ENCODE assay signal across 28 cellular contexts in the genomic region with DNA sequence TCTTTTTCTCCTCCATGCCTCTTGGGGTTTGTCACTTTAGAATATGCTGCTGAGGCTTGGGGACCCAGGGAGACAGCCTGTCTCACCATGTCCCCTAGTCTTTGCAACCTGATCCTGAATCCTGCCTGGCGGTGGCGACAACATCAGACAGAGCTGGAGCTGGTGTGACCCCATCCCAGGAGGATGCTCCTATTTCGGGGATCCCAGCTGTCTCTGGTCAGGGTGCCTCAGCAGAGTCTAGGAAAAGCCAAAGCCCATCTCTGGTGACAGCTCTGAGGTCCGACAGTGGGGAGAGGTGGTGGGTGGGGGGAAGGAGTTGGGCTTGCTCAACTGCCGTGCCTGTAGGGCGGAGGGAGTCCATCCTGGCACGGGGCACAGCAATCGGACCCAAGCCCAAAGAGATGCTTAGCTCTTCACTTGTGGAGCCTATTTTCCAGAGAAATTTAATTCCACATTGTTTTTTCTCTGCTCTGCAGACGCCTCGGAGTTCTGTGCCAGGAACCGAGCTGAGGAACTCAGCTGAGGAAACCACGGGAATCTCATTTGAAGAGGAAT. TPM values are rescaled to one million over a fixed set of nuclear protein-coding genes. Genes with fewer than 3 reads are reported as not detected.
A peak's percentile ranks its signal among the peaks of the same experiment; 100 is the strongest.
DNase-seq lines count a peak whose midpoint lies in the region; TF ChIP-seq lines count a peak whose summit lies in the region.
"Had no signal": no experiment of that assay in that cellular context is flagged by ENCODE, and none has a peak within 500 bp of the region (broad histone marks: within the 10 kb centered on the region; RNA-seq: fewer than 3 reads in every experiment).

No MANE protein-coding gene starts in this region.

- H3K9me3 ChIP-seq in breast epithelium: no peaks in the 10 kb centered on the region
- no peaks in the 10 kb centered on the region for H3K9me3 ChIP-seq in vagina
- H3K9me3 ChIP-seq in left ventricle myocardium inferior (replicated peaks): no peaks in the 10 kb centered on the region
- H3K9me3 ChIP-seq: BE2C, SJCRH30, stomach had no signal

- peaks cover 8% of the 10 kb centered on the region for H3K36me3 Mint-ChIP-seq in activated CD4-positive, alpha-beta T cell treated with anti-CD3 and anti-CD28 coated beads, Interleukin-2, amount 10 ng/mL, durations not matched to agents 7 days and 5 days (ENCODE audit: low read depth)
- H3K36me3 Mint-ChIP-seq in nephron (ENCODE audit: low read depth): no peaks in the 10 kb centered on the region
- peaks cover 2% of the 10 kb centered on the region for H3K36me3 Mint-ChIP-seq in activated T-helper 1 cell treated with anti-CD3 and anti-CD28 coated beads, Interleukin-12 subunit alpha, Interleukin-12 subunit beta, Interleukin-2, Interleukin-4 antibody, amounts not matched to agents 30 ng/mL and 10 ng/mL and 1 ng/mL, durations not matched to agents 14 hours and 24 hours and 36 hours (ENCODE audit: low read depth)
- H3K36me3 Mint-ChIP-seq: natural killer cell, type B pancreatic cell had no signal

- H3K4me3 ChIP-seq in breast epithelium (peak overlapping the region in 1 of 3 donors; percentile 31), vagina (no peak overlapping the region), left ventricle myocardium inferior (no peak overlapping the region)
- H3K4me3 ChIP-seq: SJCRH30, smooth muscle cell, stomach had no signal

- DNase-seq in activated CD4-positive, alpha-beta T cell treated with anti-CD3 and anti-CD28 coated beads, Interleukin-2, amount 10 ng/mL, durations not matched to agents 7 days and 5 days: no peak
- DNase-seq in activated CD4-positive, alpha-beta T cell treated with anti-CD3 and anti-CD28 coated beads for 4 hours: no peak
- no peak for DNase-seq in breast epithelium (ENCODE audit: low spot score in 2 of 2)
- DNase-seq in vagina (ENCODE audit: extremely low spot score in 2 of 2): no peak
- no peak for DNase-seq in left ventricle myocardium inferior
- DNase-seq in activated T-helper 1 cell treated with anti-CD3 and anti-CD28 coated beads, Interleukin-12 subunit alpha, Interleukin-12 subunit beta, Interleukin-2, Interleukin-4 antibody, amounts not matched to agents 30 ng/mL and 10 ng/mL and 1 ng/mL, durations not matched to agents 14 hours and 24 hours and 36 hours (ENCODE audit: low spot score): no peak
- no peak for DNase-seq in nucleus accumbens (lab: John Stamatoyannopoulos, UW)
- DNase-seq: 8988T; activated CD4-positive, alpha-beta T cell treated with anti-CD3 and anti-CD28 coated beads, Interleukin-2, amount 50 U/mL, for 4 hours; activated naive CD4-positive, alpha-beta T cell; amniotic stem cell; BE2C; caudate nucleus; foreskin melanocyte; HFFc6; kidney; natural killer cell; NCI-H82; stimulated activated CD4-positive, alpha-beta T cell treated with anti-CD3 and anti-CD28 coated beads, Interleukin-4, amount 100 ng/mL, for 24 hours; stomach; WERI-Rb-1 had no signal

- peaks cover 49% of the 10 kb centered on the region for H3K4me1 Mint-ChIP-seq in activated CD4-positive, alpha-beta T cell treated with anti-CD3 and anti-CD28 coated beads, Interleukin-2, amount 10 ng/mL, durations not matched to agents 7 days and 5 days
- H3K4me1 Mint-ChIP-seq in nephron: peaks cover 33% of the 10 kb centered on the region
- peaks cover 33% of the 10 kb centered on the region for H3K4me1 Mint-ChIP-seq in activated T-helper 1 cell treated with anti-CD3 and anti-CD28 coated beads, Interleukin-12 subunit alpha, Interleukin-12 subunit beta, Interleukin-2, Interleukin-4 antibody, amounts not matched to agents 30 ng/mL and 10 ng/mL and 1 ng/mL, durations not matched to agents 14 hours and 24 hours and 36 hours (ENCODE audit: low read depth)

- no peaks in the 10 kb centered on the region for H3K27me3 Mint-ChIP-seq in activated CD4-positive, alpha-beta T cell treated with anti-CD3 and anti-CD28 coated beads, Interleukin-2, amount 10 ng/mL, durations not matched to agents 7 days and 5 days
- H3K27me3 Mint-ChIP-seq in nephron (ENCODE audit: low read depth): peaks cover 9% of the 10 kb centered on the region
- H3K27me3 Mint-ChIP-seq in activated T-helper 1 cell treated with anti-CD3 and anti-CD28 coated beads, Interleukin-12 subunit alpha, Interleukin-12 subunit beta, Interleukin-2, Interleukin-4 antibody, amounts not matched to agents 30 ng/mL and 10 ng/mL and 1 ng/mL, durations not matched to agents 14 hours and 24 hours and 36 hours (ENCODE audit: insufficient read depth): no peaks in the 10 kb centered on the region

- POLR2A ChIA-PET in activated CD4-positive, alpha-beta T cell treated with anti-CD3 and anti-CD28 coated beads, Interleukin-2, amount 10 ng/mL, durations not matched to agents 7 days and 5 days (lab: Charles Lee): no interaction called here

- CTCF ChIA-PET in activated CD4-positive, alpha-beta T cell treated with anti-CD3 and anti-CD28 coated beads, Interleukin-2, amount 10 ng/mL, durations not matched to agents 7 days and 5 days (lab: Charles Lee): interaction anchor here (0.7 to 1.9 kb wide), 6 partner anchors 10 to 68 kb away, joined by 3 to 7 read pairs (median 3); a partner anchor contains a TSS

- peak overlapping the region; percentile 11 for H3K27ac Mint-ChIP-seq in activated CD4-positive, alpha-beta T cell treated with anti-CD3 and anti-CD28 coated beads, Interleukin-2, amount 10 ng/mL, durations not matched to agents 7 days and 5 days
- H3K27ac Mint-ChIP-seq in nephron: peak overlapping the region; percentile 19 to 44 (median 24)
- H3K27ac Mint-ChIP-seq in activated T-helper 1 cell treated with anti-CD3 and anti-CD28 coated beads, Interleukin-12 subunit alpha, Interleukin-12 subunit beta, Interleukin-2, Interleukin-4 antibody, amounts not matched to agents 30 ng/mL and 10 ng/mL and 1 ng/mL, durations not matched to agents 14 hours and 24 hours and 36 hours: no peak overlapping the region
- H3K27ac Mint-ChIP-seq: HFFc6, IgD-negative memory B cell, natural killer cell, type B pancreatic cell had no signal

- no peaks in the 10 kb centered on the region for H3K9me3 Mint-ChIP-seq in activated CD4-positive, alpha-beta T cell treated with anti-CD3 and anti-CD28 coated beads, Interleukin-2, amount 10 ng/mL, durations not matched to agents 7 days and 5 days
- H3K9me3 Mint-ChIP-seq in nephron: no peaks in the 10 kb centered on the region
- H3K9me3 Mint-ChIP-seq in activated T-helper 1 cell treated with anti-CD3 and anti-CD28 coated beads, Interleukin-12 subunit alpha, Interleukin-12 subunit beta, Interleukin-2, Interleukin-4 antibody, amounts not matched to agents 30 ng/mL and 10 ng/mL and 1 ng/mL, durations not matched to agents 14 hours and 24 hours and 36 hours: no peaks in the 10 kb centered on the region
- H3K9me3 Mint-ChIP-seq: HFFc6, IgD-negative memory B cell, natural killer cell, type B pancreatic cell had no signal

- TF ChIP-seq POLR2A in breast epithelium (IDR thresholded peaks at IDR 0.05) (no peak), vagina (IDR thresholded peaks at IDR 0.05) (no peak)

- H3K27ac ChIP-seq in breast epithelium (peak overlapping the region; percentile 72 to 83), vagina (peak overlapping the region; percentile 82), left ventricle myocardium inferior (replicated peaks) (no peak overlapping the region)
- H3K27ac ChIP-seq: SJCRH30, stomach, WERI-Rb-1 had no signal

- intact Hi-C loops in breast epithelium (cut with DNase I; ENCODE audit: low total_unique reads) (no loop called here), vagina (cut with DNase I) (no loop called here), left ventricle myocardium inferior (cut with micrococcal nuclease) (no loop called here)
- intact Hi-C loops in activated T-helper 1 cell treated with anti-CD3 and anti-CD28 coated beads, Interleukin-12 subunit alpha, Interleukin-12 subunit beta, Interleukin-2, Interleukin-4 antibody, amounts not matched to agents 30 ng/mL and 10 ng/mL and 1 ng/mL, durations not matched to agents 14 hours and 24 hours and 36 hours (cut with micrococcal nuclease): no loop called here

- H3K4me3 Mint-ChIP-seq in activated CD4-positive, alpha-beta T cell treated with anti-CD3 and anti-CD28 coated beads, Interleukin-2, amount 10 ng/mL, durations not matched to agents 7 days and 5 days: no peak overlapping the region
- H3K4me3 Mint-ChIP-seq in nephron: peak overlapping the region in 1 of 3 experiments; percentile 23
- no peak overlapping the region for H3K4me3 Mint-ChIP-seq in activated T-helper 1 cell treated with anti-CD3 and anti-CD28 coated beads, Interleukin-12 subunit alpha, Interleukin-12 subunit beta, Interleukin-2, Interleukin-4 antibody, amounts not matched to agents 30 ng/mL and 10 ng/mL and 1 ng/mL, durations not matched to agents 14 hours and 24 hours and 36 hours
- H3K4me3 Mint-ChIP-seq: HFFc6, IgD-negative memory B cell, natural killer cell, type B pancreatic cell had no signal

- TF ChIP-seq CTCF in breast epithelium (IDR thresholded peaks at IDR 0.05) (no peak), nephron (IDR thresholded peaks at IDR 0.05; ENCODE audit: unreplicated experiment in 3 of 3) (no peak), vagina (IDR thresholded peaks at IDR 0.05) (no peak), left ventricle myocardium inferior (IDR thresholded peaks at IDR 0.05; ENCODE audit: borderline replicate concordance) (no peak)

- H3K4me1 ChIP-seq in breast epithelium (peaks cover 5 to 11% of the 10 kb centered on the region in 2 donors), vagina (peaks cover 41% of the 10 kb centered on the region), left ventricle myocardium inferior (peaks cover 14% of the 10 kb centered on the region)
- H3K4me1 ChIP-seq: BE2C had no signal

- no peaks in the 10 kb centered on the region for H3K27me3 ChIP-seq in breast epithelium
- H3K27me3 ChIP-seq in vagina: no peaks in the 10 kb centered on the region
- no peaks in the 10 kb centered on the region for H3K27me3 ChIP-seq in left ventricle myocardium inferior (ENCODE audit: low read depth)
- H3K27me3 ChIP-seq: BE2C, SJCRH30, stomach had no signal

- H3K36me3 ChIP-seq in breast epithelium (no peaks in the 10 kb centered on the region), vagina (no peaks in the 10 kb centered on the region), left ventricle myocardium inferior (no peaks in the 10 kb centered on the region)
- H3K36me3 ChIP-seq: BE2C, SJCRH30, stomach, WERI-Rb-1 had no signal

RNA-seq across cellular contexts. Expression of a gene that starts 10.3 kb away (rescaled TPM):
- total RNA-seq in activated CD4-positive, alpha-beta T cell treated with anti-CD3 and anti-CD28 coated beads, Interleukin-2, amount 10 ng/mL, durations not matched to agents 7 days and 5 days: 1 to 10 TPM; 3.5 to 3.7 TPM
- total RNA-seq in breast epithelium: 10 to 100 TPM in 2 of 3 donors, not detected in 1; 30.5 to 52.2 TPM
- 296 TPM for total RNA-seq in vagina
- not detected for total RNA-seq in left ventricle myocardium inferior
- 14.5 and 15.5 TPM in 2 replicates for total RNA-seq in activated T-helper 1 cell treated with anti-CD3 and anti-CD28 coated beads, Interleukin-12 subunit alpha, Interleukin-12 subunit beta, Interleukin-2, Interleukin-4 antibody, amounts not matched to agents 30 ng/mL and 10 ng/mL and 1 ng/mL, durations not matched to agents 14 hours and 24 hours and 36 hours
- total RNA-seq: dermis microvascular lymphatic vessel endothelial cell, epithelial cell of proximal tubule, SJCRH30 had no signal

RNA-seq across cellular contexts. Expression of a gene that starts 53.5 kb away (rescaled TPM):
- 100 to 1,000 TPM; 281 to 323 TPM for total RNA-seq in activated CD4-positive, alpha-beta T cell treated with anti-CD3 and anti-CD28 coated beads, Interleukin-2, amount 10 ng/mL, durations not matched to agents 7 days and 5 days
- total RNA-seq in breast epithelium (1 to 10 TPM in 1 of 3 donors, under 1 TPM in 2; 0.16 to 1.0 (median 0.33) TPM), vagina (not detected), left ventricle myocardium inferior (not detected)
- total RNA-seq in activated T-helper 1 cell treated with anti-CD3 and anti-CD28 coated beads, Interleukin-12 subunit alpha, Interleukin-12 subunit beta, Interleukin-2, Interleukin-4 antibody, amounts not matched to agents 30 ng/mL and 10 ng/mL and 1 ng/mL, durations not matched to agents 14 hours and 24 hours and 36 hours: 165 and 166 TPM in 2 replicates
- total RNA-seq: epithelial cell of proximal tubule, HFFc6, SJCRH30, smooth muscle cell had no signal

Comparison
In these comparisons a context has a peak if more than half of its experiments do, and no peak if none do; other contexts are left out.
1. RNA of a gene that starts 53.5 kb away (total RNA-seq): 281 to 323 TPM in activated CD4-positive, alpha-beta T cell treated with anti-CD3 and anti-CD28 coated beads, Interleukin-2, amount 10 ng/mL, durations not matched to agents 7 days and 5 days and 165 to 166 TPM in activated T-helper 1 cell treated with anti-CD3 and anti-CD28 coated beads, Interleukin-12 subunit alpha, Interleukin-12 subunit beta, Interleukin-2, Interleukin-4 antibody, amounts not matched to agents 30 ng/mL and 10 ng/mL and 1 ng/mL, durations not matched to agents 14 hours and 24 hours and 36 hours; 0.16 to 1.0 TPM in breast epithelium, not detected in vagina (single experiment) and not detected in left ventricle myocardium inferior (single experiment); every median in the first group is over 10 times any median in the second.